Comparison of ENCODE assay signal across 1 cellular context in the genomic region with DNA sequence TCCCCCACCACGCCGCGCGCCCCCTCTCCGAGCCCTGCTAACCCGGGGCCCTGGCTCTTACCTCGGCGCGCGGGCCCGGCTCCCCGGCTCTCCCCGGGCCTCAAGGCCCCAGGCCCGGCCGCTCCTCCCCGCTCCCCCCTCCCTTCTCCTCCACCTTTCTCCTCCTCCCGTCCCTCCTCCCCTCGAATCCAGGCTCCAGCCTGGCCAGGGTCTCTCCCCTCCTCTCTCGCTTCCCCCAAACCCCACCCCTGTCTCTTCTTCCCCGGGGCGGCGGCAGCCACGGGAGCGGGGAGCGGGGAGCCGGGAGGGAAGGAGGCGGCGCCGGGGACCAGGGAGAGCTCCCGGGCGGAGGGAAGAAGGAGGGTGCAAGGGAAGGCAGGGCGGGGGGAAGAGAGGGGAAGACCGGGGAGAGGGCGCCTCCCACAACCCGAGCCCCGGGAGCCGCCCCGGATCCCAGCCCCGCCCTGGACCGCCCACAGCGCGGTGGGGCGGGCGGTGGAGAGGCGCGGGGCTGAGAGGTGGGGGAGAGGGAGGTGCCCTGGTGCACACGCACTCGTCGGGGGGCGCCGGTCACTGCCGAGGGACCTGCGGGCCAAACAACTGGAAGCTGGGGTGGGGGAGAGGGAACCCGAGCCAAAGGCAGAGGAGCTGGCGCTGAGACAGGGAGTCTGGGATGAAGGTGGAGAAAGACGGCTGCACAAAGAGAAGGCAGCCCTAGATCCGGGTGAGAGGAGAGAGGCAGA.
A peak's percentile ranks its signal among the peaks of the same experiment; 100 is the strongest.
TF ChIP-seq lines count a peak whose summit lies in the region.

TSS of gene GABBR1 (minus strand) at position 395 of the 743 bp plus-strand sequence. CDS start 798 bp downstream, outside the sequence.

TF ChIP-seq in K562, 482 proteins besides CTCF, POLR2A, EP300 and RAD21 (continued from another document and continues in another):
- TF ChIP-seq CREB3L1 (IDR thresholded peaks at IDR 0.05; ENCODE audit: borderline replicate concordance, low read depth) (no peak), RBM39 (optimal IDR thresholded peaks at IDR 0.05; ENCODE audit: low read depth, low read length) (no peak), ATF3 (IDR thresholded peaks at IDR 0.05) (no peak), ATF3 (CRISPR knock-in tag; conservative IDR thresholded peaks at IDR 0.05) (no peak), PYGO2 (tag; IDR thresholded peaks at IDR 0.05) (no peak), SP2 (IDR thresholded peaks at IDR 0.05; ENCODE audit: extremely low read depth, low read depth, low read length, poor library complexity, severe bottlenecking) (no peak), TAF1 (IDR thresholded peaks at IDR 0.05; ENCODE audit: control insufficient read depth, extremely low read depth, insufficient read depth, low read length, severe bottlenecking) (no peak), NCOA6 (IDR thresholded peaks at IDR 0.05) (no peak), HNRNPLL (IDR thresholded peaks at IDR 0.05; ENCODE audit: low read depth, low read length, poor library complexity, severe bottlenecking) (no peak), TOE1 (IDR thresholded peaks at IDR 0.05; ENCODE audit: borderline replicate concordance) (peak; percentile 33; the same call in 1 of the 2 replicates), TOE1 (CRISPR knock-in tag; IDR thresholded peaks at IDR 0.05; ENCODE audit: borderline replicate concordance, low read depth) (no peak), NFXL1 (CRISPR knock-in tag; IDR thresholded peaks at IDR 0.05) (no peak), POLR3A (IDR thresholded peaks at IDR 0.05; ENCODE audit: borderline replicate concordance, extremely low read depth, insufficient read depth, insufficient read length) (no peak), EHMT2 (IDR thresholded peaks at IDR 0.05) (peak; percentile 50; the same call in 1 of the 2 replicates), RAD51 (IDR thresholded peaks at IDR 0.05; ENCODE audit: borderline replicate concordance, low read depth) (no peak), ZNF165 (CRISPR knock-in tag; IDR thresholded peaks at IDR 0.05; ENCODE audit: borderline replicate concordance) (no peak), FOXA1 (IDR thresholded peaks at IDR 0.05; ENCODE audit: borderline replicate concordance) (no peak), TGIF2 (CRISPR knock-in tag; IDR thresholded peaks at IDR 0.05) (no peak), DMBX1 (CRISPR knock-in tag; IDR thresholded peaks at IDR 0.05; ENCODE audit: borderline replicate concordance) (no peak), MITF (IDR thresholded peaks at IDR 0.05) (no peak), ARHGAP35 (IDR thresholded peaks at IDR 0.05; ENCODE audit: partially characterized antibody) (no peak), RBM22 (IDR thresholded peaks at IDR 0.05; ENCODE audit: low read depth, low read length, poor library complexity, severe bottlenecking) (no peak), CREB5 (CRISPR knock-in tag; IDR thresholded peaks at IDR 0.05) (no peak), ZNF311 (CRISPR knock-in tag; IDR thresholded peaks at IDR 0.05) (no peak)
- TF ChIP-seq, protein P1, sequence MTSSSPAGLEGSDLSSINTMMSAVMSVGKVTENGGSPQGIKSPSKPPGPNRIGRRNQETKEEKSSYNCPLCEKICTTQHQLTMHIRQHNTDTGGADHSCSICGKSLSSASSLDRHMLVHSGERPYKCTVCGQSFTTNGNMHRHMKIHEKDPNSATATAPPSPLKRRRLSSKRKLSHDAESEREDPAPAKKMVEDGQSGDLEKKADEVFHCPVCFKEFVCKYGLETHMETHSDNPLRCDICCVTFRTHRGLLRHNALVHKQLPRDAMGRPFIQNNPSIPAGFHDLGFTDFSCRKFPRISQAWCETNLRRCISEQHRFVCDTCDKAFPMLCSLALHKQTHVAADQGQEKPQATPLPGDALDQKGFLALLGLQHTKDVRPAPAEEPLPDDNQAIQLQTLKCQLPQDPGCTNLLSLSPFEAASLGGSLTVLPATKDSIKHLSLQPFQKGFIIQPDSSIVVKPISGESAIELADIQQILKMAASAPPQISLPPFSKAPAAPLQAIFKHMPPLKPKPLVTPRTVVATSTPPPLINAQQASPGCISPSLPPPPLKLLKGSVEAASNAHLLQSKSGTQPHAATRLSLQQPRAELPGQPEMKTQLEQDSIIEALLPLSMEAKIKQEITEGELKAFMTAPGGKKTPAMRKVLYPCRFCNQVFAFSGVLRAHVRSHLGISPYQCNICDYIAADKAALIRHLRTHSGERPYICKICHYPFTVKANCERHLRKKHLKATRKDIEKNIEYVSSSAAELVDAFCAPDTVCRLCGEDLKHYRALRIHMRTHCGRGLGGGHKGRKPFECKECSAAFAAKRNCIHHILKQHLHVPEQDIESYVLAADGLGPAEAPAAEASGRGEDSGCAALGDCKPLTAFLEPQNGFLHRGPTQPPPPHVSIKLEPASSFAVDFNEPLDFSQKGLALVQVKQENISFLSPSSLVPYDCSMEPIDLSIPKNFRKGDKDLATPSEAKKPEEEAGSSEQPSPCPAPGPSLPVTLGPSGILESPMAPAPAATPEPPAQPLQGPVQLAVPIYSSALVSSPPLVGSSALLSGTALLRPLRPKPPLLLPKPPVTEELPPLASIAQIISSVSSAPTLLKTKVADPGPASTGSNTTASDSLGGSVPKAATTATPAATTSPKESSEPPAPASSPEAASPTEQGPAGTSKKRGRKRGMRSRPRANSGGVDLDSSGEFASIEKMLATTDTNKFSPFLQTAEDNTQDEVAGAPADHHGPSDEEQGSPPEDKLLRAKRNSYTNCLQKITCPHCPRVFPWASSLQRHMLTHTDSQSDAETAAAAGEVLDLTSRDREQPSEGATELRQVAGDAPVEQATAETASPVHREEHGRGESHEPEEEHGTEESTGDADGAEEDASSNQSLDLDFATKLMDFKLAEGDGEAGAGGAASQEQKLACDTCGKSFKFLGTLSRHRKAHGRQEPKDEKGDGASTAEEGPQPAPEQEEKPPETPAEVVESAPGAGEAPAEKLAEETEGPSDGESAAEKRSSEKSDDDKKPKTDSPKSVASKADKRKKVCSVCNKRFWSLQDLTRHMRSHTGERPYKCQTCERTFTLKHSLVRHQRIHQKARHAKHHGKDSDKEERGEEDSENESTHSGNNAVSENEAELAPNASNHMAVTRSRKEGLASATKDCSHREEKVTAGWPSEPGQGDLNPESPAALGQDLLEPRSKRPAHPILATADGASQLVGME (CRISPR knock-in tag; IDR thresholded peaks at IDR 0.05) = no peak
- TF ChIP-seq, protein P2, sequence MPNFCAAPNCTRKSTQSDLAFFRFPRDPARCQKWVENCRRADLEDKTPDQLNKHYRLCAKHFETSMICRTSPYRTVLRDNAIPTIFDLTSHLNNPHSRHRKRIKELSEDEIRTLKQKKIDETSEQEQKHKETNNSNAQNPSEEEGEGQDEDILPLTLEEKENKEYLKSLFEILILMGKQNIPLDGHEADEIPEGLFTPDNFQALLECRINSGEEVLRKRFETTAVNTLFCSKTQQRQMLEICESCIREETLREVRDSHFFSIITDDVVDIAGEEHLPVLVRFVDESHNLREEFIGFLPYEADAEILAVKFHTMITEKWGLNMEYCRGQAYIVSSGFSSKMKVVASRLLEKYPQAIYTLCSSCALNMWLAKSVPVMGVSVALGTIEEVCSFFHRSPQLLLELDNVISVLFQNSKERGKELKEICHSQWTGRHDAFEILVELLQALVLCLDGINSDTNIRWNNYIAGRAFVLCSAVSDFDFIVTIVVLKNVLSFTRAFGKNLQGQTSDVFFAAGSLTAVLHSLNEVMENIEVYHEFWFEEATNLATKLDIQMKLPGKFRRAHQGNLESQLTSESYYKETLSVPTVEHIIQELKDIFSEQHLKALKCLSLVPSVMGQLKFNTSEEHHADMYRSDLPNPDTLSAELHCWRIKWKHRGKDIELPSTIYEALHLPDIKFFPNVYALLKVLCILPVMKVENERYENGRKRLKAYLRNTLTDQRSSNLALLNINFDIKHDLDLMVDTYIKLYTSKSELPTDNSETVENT (CRISPR knock-in tag; IDR thresholded peaks at IDR 0.05) = 0 out of 2 replicates have a peak, but pooled peaks have one; percentile 44
- TF ChIP-seq, protein P3, sequence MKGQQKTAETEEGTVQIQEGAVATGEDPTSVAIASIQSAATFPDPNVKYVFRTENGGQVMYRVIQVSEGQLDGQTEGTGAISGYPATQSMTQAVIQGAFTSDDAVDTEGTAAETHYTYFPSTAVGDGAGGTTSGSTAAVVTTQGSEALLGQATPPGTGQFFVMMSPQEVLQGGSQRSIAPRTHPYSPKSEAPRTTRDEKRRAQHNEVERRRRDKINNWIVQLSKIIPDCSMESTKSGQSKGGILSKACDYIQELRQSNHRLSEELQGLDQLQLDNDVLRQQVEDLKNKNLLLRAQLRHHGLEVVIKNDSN (CRISPR knock-in tag; IDR thresholded peaks at IDR 0.05) = no peak
- TF ChIP-seq, protein P4, sequence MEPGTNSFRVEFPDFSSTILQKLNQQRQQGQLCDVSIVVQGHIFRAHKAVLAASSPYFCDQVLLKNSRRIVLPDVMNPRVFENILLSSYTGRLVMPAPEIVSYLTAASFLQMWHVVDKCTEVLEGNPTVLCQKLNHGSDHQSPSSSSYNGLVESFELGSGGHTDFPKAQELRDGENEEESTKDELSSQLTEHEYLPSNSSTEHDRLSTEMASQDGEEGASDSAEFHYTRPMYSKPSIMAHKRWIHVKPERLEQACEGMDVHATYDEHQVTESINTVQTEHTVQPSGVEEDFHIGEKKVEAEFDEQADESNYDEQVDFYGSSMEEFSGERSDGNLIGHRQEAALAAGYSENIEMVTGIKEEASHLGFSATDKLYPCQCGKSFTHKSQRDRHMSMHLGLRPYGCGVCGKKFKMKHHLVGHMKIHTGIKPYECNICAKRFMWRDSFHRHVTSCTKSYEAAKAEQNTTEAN (CRISPR knock-in tag; IDR thresholded peaks at IDR 0.05) = no peak
- TF ChIP-seq, protein P5, sequence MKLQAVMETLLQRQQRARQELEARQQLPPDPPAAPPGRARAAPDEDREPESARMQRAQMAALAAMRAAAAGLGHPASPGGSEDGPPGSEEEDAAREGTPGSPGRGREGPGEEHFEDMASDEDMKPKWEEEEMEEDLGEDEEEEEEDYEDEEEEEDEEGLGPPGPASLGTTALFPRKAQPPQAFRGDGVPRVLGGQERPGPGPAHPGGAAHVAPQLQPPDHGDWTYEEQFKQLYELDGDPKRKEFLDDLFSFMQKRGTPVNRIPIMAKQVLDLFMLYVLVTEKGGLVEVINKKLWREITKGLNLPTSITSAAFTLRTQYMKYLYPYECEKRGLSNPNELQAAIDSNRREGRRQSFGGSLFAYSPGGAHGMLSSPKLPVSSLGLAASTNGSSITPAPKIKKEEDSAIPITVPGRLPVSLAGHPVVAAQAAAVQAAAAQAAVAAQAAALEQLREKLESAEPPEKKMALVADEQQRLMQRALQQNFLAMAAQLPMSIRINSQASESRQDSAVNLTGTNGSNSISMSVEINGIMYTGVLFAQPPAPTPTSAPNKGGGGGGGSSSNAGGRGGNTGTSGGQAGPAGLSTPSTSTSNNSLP (IDR thresholded peaks at IDR 0.05; ENCODE audit: borderline replicate concordance, low read depth, low read length) = no peak
- TF ChIP-seq, protein P6, sequence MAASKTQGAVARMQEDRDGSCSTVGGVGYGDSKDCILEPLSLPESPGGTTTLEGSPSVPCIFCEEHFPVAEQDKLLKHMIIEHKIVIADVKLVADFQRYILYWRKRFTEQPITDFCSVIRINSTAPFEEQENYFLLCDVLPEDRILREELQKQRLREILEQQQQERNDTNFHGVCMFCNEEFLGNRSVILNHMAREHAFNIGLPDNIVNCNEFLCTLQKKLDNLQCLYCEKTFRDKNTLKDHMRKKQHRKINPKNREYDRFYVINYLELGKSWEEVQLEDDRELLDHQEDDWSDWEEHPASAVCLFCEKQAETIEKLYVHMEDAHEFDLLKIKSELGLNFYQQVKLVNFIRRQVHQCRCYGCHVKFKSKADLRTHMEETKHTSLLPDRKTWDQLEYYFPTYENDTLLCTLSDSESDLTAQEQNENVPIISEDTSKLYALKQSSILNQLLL (CRISPR knock-in tag; IDR thresholded peaks at IDR 0.05; ENCODE audit: borderline replicate concordance) = no peak
- TF ChIP-seq, protein P7, sequence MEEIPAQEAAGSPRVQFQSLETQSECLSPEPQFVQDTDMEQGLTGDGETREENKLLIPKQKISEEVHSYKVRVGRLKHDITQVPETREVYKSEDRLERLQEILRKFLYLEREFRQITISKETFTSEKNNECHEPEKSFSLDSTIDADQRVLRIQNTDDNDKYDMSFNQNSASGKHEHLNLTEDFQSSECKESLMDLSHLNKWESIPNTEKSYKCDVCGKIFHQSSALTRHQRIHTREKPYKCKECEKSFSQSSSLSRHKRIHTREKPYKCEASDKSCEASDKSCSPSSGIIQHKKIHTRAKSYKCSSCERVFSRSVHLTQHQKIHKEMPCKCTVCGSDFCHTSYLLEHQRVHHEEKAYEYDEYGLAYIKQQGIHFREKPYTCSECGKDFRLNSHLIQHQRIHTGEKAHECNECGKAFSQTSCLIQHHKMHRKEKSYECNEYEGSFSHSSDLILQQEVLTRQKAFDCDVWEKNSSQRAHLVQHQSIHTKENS (CRISPR knock-in tag; IDR thresholded peaks at IDR 0.05) = no peak
